8 cellular contexts compared by ENCODE assay signal in the genomic region with DNA sequence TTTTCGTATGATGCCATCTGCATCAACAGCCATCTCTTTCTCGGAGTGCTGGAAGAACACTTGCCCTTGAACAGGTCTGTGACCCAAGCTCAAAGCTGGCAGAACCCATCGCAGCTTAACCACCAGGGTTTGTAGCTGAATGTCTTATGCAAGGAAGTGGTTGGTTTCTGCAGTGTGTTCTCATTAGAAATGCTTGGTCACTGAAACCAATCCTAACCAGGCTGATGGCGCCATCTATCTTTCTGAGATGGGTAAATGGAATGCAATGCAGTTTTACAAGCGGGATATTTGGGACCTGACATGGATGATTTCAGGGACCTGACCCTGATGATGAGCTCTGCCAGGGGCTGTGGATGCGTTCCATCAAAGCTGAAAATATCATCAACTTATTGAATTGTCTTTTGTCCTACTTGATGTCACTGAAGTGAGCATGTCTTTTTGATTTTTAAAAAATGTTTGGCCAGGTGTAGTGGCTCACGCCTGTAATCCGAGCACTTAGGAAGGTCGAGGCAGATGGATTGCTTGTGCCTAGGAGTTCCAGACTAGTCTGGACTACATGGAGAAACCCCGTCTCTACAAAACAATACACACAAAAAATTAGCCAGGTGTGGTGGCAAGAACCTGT. TPM values are rescaled to one million over a fixed set of nuclear protein-coding genes. Genes with fewer than 3 reads are reported as not detected.
DNase-seq lines count a peak whose midpoint lies in the region; ATAC-seq and TF ChIP-seq lines count a peak whose summit lies in the region.

No MANE protein-coding gene starts in this region.

- CTCF ChIA-PET in activated CD8-positive, alpha-beta T cell treated with anti-CD3 and anti-CD28 coated beads for 36 hours (lab: Charles Lee): interaction anchor here (0.6 to 2.1 kb wide), 10 partner anchors 67 to 664 kb away, joined by 3 to 17 read pairs (median 3); no protein-coding TSS in a partner anchor

- TF ChIP-seq CTCF in activated CD8-positive, alpha-beta T cell treated with anti-CD3 and anti-CD28 coated beads for 36 hours (IDR thresholded peaks at IDR 0.05): peak; percentile 43

- H3K27me3 Mint-ChIP-seq in activated CD8-positive, alpha-beta T cell treated with anti-CD3 and anti-CD28 coated beads for 36 hours: peaks cover 35% of the 10 kb centered on the region
- H3K27me3 Mint-ChIP-seq in stimulated activated naive B cell treated with anti-CD40 and anti-IgM and Interleukin-4, amounts not matched to agents 10 μg/mL and 1 μg/mL and 100 μg/mL, for 72 hours: peaks cover 36 to 50% of the 10 kb centered on the region in 2 donors
- peaks cover 47% of the 10 kb centered on the region for H3K27me3 Mint-ChIP-seq in activated naive CD8-positive, alpha-beta T cell treated with anti-CD3 and anti-CD28 coated beads for 36 hours

- POLR2A ChIA-PET in activated CD8-positive, alpha-beta T cell treated with anti-CD3 and anti-CD28 coated beads for 36 hours (lab: Charles Lee): no interaction called here

- no peaks in the 10 kb centered on the region for H3K36me3 Mint-ChIP-seq in activated CD8-positive, alpha-beta T cell treated with anti-CD3 and anti-CD28 coated beads for 36 hours (ENCODE audit: low read depth)
- no peaks in the 10 kb centered on the region for H3K36me3 Mint-ChIP-seq in stimulated activated naive B cell treated with anti-CD40 and anti-IgM and Interleukin-4, amounts not matched to agents 10 μg/mL and 1 μg/mL and 100 μg/mL, for 72 hours
- no peaks in the 10 kb centered on the region for H3K36me3 Mint-ChIP-seq in activated naive CD8-positive, alpha-beta T cell treated with anti-CD3 and anti-CD28 coated beads for 36 hours

- intact Hi-C loops in activated CD8-positive, alpha-beta T cell treated with anti-CD3 and anti-CD28 coated beads for 36 hours (cut with micrococcal nuclease): loop anchor here (5.0 to 10.0 kb wide), 2 partner anchors 113 to 390 kb away; no protein-coding TSS in a partner anchor

- H3K27ac Mint-ChIP-seq in activated CD8-positive, alpha-beta T cell treated with anti-CD3 and anti-CD28 coated beads for 36 hours: no peak overlapping the region
- H3K27ac Mint-ChIP-seq in stimulated activated naive B cell treated with anti-CD40 and anti-IgM and Interleukin-4, amounts not matched to agents 10 μg/mL and 1 μg/mL and 100 μg/mL, for 72 hours: no peak overlapping the region
- H3K27ac Mint-ChIP-seq in activated naive CD8-positive, alpha-beta T cell treated with anti-CD3 and anti-CD28 coated beads for 36 hours: no peak overlapping the region

- peaks cover 3% of the 10 kb centered on the region for H3K4me1 Mint-ChIP-seq in activated CD8-positive, alpha-beta T cell treated with anti-CD3 and anti-CD28 coated beads for 36 hours (ENCODE audit: low read depth)
- H3K4me1 Mint-ChIP-seq in stimulated activated naive B cell treated with anti-CD40 and anti-IgM and Interleukin-4, amounts not matched to agents 10 μg/mL and 1 μg/mL and 100 μg/mL, for 72 hours: peaks cover 13 to 16% of the 10 kb centered on the region in 2 donors
- H3K4me1 Mint-ChIP-seq in activated naive CD8-positive, alpha-beta T cell treated with anti-CD3 and anti-CD28 coated beads for 36 hours: peaks cover 5% of the 10 kb centered on the region

- no peaks in the 10 kb centered on the region for H3K9me3 Mint-ChIP-seq in activated CD8-positive, alpha-beta T cell treated with anti-CD3 and anti-CD28 coated beads for 36 hours
- no peaks in the 10 kb centered on the region for H3K9me3 Mint-ChIP-seq in stimulated activated naive B cell treated with anti-CD40 and anti-IgM and Interleukin-4, amounts not matched to agents 10 μg/mL and 1 μg/mL and 100 μg/mL, for 72 hours
- no peaks in the 10 kb centered on the region for H3K9me3 Mint-ChIP-seq in activated naive CD8-positive, alpha-beta T cell treated with anti-CD3 and anti-CD28 coated beads for 36 hours

- peak; percentile 57 for DNase-seq in NOMO-1 treated with DMSO at 0.1 percent for 48 hours (lab: John Stamatoyannopoulos, UW; ENCODE audit: unreplicated experiment)
- no peak for DNase-seq in NOMO-1 treated with dmso at 0.1 percent for 144 hours (lab: John Stamatoyannopoulos, UW; ENCODE audit: unreplicated experiment)
- DNase-seq in NCI-H1092 (lab: John Stamatoyannopoulos, UW): peak; percentile 19
- peak; percentile 38 for DNase-seq in activated CD8-positive, alpha-beta T cell treated with anti-CD3 and anti-CD28 coated beads for 36 hours
- peak; percentile 52 for DNase-seq in hepatic stellate cell (ENCODE audit: low spot score)
- DNase-seq in stimulated activated naive B cell treated with anti-CD40 and anti-IgM and Interleukin-4, amounts not matched to agents 10 μg/mL and 1 μg/mL and 100 μg/mL, for 72 hours: peak; percentile 9
- no peak for DNase-seq in activated naive CD8-positive, alpha-beta T cell treated with anti-CD3 and anti-CD28 coated beads for 36 hours

- peak; percentile 54 for ATAC-seq in GM21723 (IDR thresholded peaks at IDR 0.05; ENCODE audit: unreplicated experiment)
- ATAC-seq in activated CD8-positive, alpha-beta T cell treated with anti-CD3 and anti-CD28 coated beads for 36 hours: peak; percentile 35
- peak; percentile 40 to 53 for ATAC-seq in stimulated activated naive B cell treated with anti-CD40 and anti-IgM and Interleukin-4, amounts not matched to agents 10 μg/mL and 1 μg/mL and 100 μg/mL, for 72 hours (replicated peaks)

- H3K4me3 Mint-ChIP-seq in activated CD8-positive, alpha-beta T cell treated with anti-CD3 and anti-CD28 coated beads for 36 hours: no peak overlapping the region
- no peak overlapping the region for H3K4me3 Mint-ChIP-seq in stimulated activated naive B cell treated with anti-CD40 and anti-IgM and Interleukin-4, amounts not matched to agents 10 μg/mL and 1 μg/mL and 100 μg/mL, for 72 hours
- H3K4me3 Mint-ChIP-seq in activated naive CD8-positive, alpha-beta T cell treated with anti-CD3 and anti-CD28 coated beads for 36 hours: no peak overlapping the region

RNA-seq across cellular contexts. Expression of gene DMRT3, which starts 28.7 kb away (rescaled TPM):
- total RNA-seq in activated CD8-positive, alpha-beta T cell treated with anti-CD3 and anti-CD28 coated beads for 36 hours: not detected
- not detected for total RNA-seq in activated naive CD8-positive, alpha-beta T cell treated with anti-CD3 and anti-CD28 coated beads for 36 hours

RNA-seq across cellular contexts. Expression of gene DMRT2, which starts 45.0 kb away (rescaled TPM):
- total RNA-seq in activated CD8-positive, alpha-beta T cell treated with anti-CD3 and anti-CD28 coated beads for 36 hours: not detected
- not detected for total RNA-seq in activated naive CD8-positive, alpha-beta T cell treated with anti-CD3 and anti-CD28 coated beads for 36 hours

Comparison
In these comparisons a context has a peak if more than half of its experiments do, and no peak if none do; other contexts are left out.
1. DNase-seq: peak in NOMO-1 treated with DMSO at 0.1 percent for 48 hours (single experiment), NCI-H1092 (single experiment), activated CD8-positive, alpha-beta T cell treated with anti-CD3 and anti-CD28 coated beads for 36 hours (single experiment), hepatic stellate cell (single experiment) and stimulated activated naive B cell treated with anti-CD40 and anti-IgM and Interleukin-4, amounts not matched to agents 10 μg/mL and 1 μg/mL and 100 μg/mL, for 72 hours (single experiment); none in NOMO-1 treated with dmso at 0.1 percent for 144 hours (single experiment) and activated naive CD8-positive, alpha-beta T cell treated with anti-CD3 and anti-CD28 coated beads for 36 hours (single experiment).
2. Peak in every context shown above with its lines, with median percentiles within 50 percentile points of each other: ATAC-seq.